In the genomic region with DNA sequence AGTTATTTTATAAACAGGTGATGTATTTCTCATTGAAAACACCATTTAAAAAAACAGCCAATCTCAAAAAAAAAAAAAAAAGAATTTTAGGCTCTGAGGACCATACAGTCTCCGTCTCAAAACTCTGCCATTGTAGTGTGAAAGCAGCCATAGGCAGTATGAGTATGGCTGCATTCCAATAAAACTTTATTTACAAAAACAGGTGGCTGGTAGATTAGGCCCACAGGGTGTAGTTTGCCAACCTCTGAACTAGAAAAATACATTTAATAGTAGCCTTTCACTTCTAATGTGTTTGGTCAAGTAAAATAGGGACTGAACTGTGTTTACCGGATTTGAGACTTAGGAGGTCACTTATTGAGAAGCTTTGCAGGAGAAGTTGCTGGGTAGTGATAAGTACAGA, we compare ENCODE assay signal across 1 cellular context.
TF ChIP-seq lines count a peak whose summit lies in the region.

No MANE protein-coding gene starts in this region.

TF ChIP-seq in K562, 482 proteins besides CTCF, POLR2A, EP300 and RAD21 (continued from another document):
- TF ChIP-seq, protein P1, sequence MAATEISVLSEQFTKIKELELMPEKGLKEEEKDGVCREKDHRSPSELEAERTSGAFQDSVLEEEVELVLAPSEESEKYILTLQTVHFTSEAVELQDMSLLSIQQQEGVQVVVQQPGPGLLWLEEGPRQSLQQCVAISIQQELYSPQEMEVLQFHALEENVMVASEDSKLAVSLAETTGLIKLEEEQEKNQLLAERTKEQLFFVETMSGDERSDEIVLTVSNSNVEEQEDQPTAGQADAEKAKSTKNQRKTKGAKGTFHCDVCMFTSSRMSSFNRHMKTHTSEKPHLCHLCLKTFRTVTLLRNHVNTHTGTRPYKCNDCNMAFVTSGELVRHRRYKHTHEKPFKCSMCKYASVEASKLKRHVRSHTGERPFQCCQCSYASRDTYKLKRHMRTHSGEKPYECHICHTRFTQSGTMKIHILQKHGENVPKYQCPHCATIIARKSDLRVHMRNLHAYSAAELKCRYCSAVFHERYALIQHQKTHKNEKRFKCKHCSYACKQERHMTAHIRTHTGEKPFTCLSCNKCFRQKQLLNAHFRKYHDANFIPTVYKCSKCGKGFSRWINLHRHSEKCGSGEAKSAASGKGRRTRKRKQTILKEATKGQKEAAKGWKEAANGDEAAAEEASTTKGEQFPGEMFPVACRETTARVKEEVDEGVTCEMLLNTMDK (IDR thresholded peaks at IDR 0.05; ENCODE audit: borderline replicate concordance, insufficient read depth, low read depth, low read length, poor library complexity, severe bottlenecking), result no peak
- TF ChIP-seq ZNF175 (CRISPR knock-in tag; IDR thresholded peaks at IDR 0.05; ENCODE audit: low read depth) (no peak), ZNF778 (CRISPR knock-in tag; IDR thresholded peaks at IDR 0.05) (no peak), FOXM1 (IDR thresholded peaks at IDR 0.05; ENCODE audit: low read depth) (no peak), FOXM1 (CRISPR knock-in tag; IDR thresholded peaks at IDR 0.05; ENCODE audit: low read depth) (no peak), MIER1 (IDR thresholded peaks at IDR 0.05; ENCODE audit: low read depth) (no peak)
- TF ChIP-seq, protein P2, sequence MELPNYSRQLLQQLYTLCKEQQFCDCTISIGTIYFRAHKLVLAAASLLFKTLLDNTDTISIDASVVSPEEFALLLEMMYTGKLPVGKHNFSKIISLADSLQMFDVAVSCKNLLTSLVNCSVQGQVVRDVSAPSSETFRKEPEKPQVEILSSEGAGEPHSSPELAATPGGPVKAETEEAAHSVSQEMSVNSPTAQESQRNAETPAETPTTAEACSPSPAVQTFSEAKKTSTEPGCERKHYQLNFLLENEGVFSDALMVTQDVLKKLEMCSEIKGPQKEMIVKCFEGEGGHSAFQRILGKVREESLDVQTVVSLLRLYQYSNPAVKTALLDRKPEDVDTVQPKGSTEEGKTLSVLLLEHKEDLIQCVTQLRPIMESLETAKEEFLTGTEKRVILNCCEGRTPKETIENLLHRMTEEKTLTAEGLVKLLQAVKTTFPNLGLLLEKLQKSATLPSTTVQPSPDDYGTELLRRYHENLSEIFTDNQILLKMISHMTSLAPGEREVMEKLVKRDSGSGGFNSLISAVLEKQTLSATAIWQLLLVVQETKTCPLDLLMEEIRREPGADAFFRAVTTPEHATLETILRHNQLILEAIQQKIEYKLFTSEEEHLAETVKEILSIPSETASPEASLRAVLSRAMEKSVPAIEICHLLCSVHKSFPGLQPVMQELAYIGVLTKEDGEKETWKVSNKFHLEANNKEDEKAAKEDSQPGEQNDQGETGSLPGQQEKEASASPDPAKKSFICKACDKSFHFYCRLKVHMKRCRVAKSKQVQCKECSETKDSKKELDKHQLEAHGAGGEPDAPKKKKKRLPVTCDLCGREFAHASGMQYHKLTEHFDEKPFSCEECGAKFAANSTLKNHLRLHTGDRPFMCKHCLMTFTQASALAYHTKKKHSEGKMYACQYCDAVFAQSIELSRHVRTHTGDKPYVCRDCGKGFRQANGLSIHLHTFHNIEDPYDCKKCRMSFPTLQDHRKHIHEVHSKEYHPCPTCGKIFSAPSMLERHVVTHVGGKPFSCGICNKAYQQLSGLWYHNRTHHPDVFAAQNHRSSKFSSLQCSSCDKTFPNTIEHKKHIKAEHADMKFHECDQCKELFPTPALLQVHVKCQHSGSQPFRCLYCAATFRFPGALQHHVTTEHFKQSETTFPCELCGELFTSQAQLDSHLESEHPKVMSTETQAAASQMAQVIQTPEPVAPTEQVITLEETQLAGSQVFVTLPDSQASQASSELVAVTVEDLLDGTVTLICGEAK (IDR thresholded peaks at IDR 0.05), result peak; percentile 88
- TF ChIP-seq, protein P2 (CRISPR knock-in tag; IDR thresholded peaks at IDR 0.05), result no peak
